8 cellular contexts compared by ENCODE assay signal in the genomic region with DNA sequence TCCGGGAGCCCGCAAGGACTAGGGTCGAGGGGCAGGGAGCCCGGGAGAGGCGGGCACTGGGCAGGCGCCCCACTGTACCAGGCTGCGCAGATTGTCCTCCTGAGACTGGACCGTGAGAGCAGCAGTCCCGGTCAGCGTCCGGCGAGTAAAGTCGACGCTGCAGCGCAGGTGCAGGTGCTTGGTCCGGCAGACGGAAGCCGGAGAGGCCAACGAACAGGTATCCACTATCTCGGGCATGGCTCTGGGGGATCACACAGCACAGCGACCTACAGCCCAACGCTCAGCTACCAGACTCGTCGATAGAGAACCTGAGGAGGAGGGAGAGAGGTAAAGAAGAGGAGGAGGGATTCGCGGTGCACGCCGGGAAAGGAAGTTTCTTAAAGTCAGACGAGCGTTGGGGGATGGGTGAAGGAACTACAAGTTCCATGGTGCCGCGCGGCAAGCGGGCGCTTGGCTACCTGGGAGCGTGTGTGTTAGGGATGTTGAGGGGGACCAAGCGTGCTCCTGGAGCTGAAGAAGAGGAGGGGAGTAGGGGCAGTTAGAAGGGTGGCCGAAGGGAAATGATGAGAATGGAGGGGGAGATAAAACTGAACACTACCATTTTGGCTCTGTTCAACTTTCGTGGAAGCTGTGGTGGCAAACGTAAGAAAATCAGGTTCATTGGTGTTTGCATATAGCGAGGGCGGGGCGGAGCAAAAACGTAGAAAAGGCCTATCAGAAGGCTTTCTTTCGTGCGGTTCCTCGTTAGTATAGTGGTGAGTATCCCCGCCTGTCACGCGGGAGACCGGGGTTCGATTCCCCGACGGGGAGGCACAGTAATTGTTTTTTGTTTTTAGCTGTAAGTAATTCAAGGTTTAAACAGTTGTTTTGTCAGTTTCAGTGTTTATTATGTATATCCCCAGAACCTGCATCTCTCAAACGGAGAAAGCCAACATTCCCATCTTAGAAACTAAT. TPM values are rescaled to one million over a fixed set of nuclear protein-coding genes. Genes with fewer than 3 reads are reported as not detected.
DNase-seq lines count a peak whose midpoint lies in the region; ATAC-seq and TF ChIP-seq lines count a peak whose summit lies in the region.

A gene (minus strand): TSS at position 305 of the 954 bp plus-strand sequence. CDS start 68 bp downstream, at position 237.

- H3K4me1 ChIP-seq in CD4-positive, alpha-beta memory T cell (ENCODE audit: insufficient read depth, low read length), result peaks cover 23% of the 10 kb centered on the region
- H3K4me1 ChIP-seq in ectodermal cell (ENCODE audit: control insufficient read depth, insufficient read depth, low read length), result peaks cover 12% of the 10 kb centered on the region

- peak; percentile 97 to 98 (median 97) for DNase-seq in CD4-positive, alpha-beta memory T cell
- DNase-seq in HK-2 (ENCODE audit: unreplicated experiment) (peak; percentile 96), NCI-H82 treated with DMSO at 0.1 percent for 48 hours (lab: John Stamatoyannopoulos, UW; ENCODE audit: unreplicated experiment) (peak; percentile 99), lower leg skin (ENCODE audit: low spot score in 2 of 2) (peak; percentile 97 to 99)
- DNase-seq in activated CD4-positive, alpha-beta memory T cell treated with anti-CD3 and anti-CD28 coated beads for 36 hours, result peak; percentile 97
- DNase-seq in stimulated activated CD4-positive, alpha-beta T cell treated with anti-CD3 and anti-CD28 coated beads, Interleukin-4, amount 100 ng/mL, for 48 hours (ENCODE audit: low read depth in 2 of 2), result peak; percentile 89 to 94

- peak within 1 kb of the TSS; percentile 95 to 98 for H3K4me3 ChIP-seq in CD4-positive, alpha-beta memory T cell (ENCODE audit: low read length in 2 of 2)
- H3K4me3 ChIP-seq in ectodermal cell (ENCODE audit: insufficient read depth, low read depth, low read length) (peak within 1 kb of the TSS; percentile 98), lower leg skin (ENCODE audit: low read depth, poor library complexity, severe bottlenecking) (peak within 1 kb of the TSS; percentile 77)

- H3K4me3 Mint-ChIP-seq in CD4-positive, alpha-beta memory T cell, result no peak within 1 kb of the TSS
- no peak within 1 kb of the TSS for H3K4me3 Mint-ChIP-seq in activated CD4-positive, alpha-beta memory T cell treated with anti-CD3 and anti-CD28 coated beads for 36 hours

- H3K9me3 ChIP-seq in CD4-positive, alpha-beta memory T cell (ENCODE audit: control insufficient read depth in 1 of 2, low read length in 2 of 2), result no peaks in the 10 kb centered on the region
- H3K9me3 ChIP-seq in ectodermal cell (ENCODE audit: control insufficient read depth, low read length), result no peaks in the 10 kb centered on the region

- POLR2A ChIA-PET in CD4-positive, alpha-beta memory T cell (lab: Charles Lee; ENCODE audit: partially characterized antibody), result interaction anchor here (0.7 to 2.3 kb wide), 14 partner anchors 21 to 818 kb away, joined by 3 to 21 read pairs (median 4); a partner anchor contains a TSS
- POLR2A ChIA-PET in activated CD4-positive, alpha-beta memory T cell treated with anti-CD3 and anti-CD28 coated beads for 36 hours (lab: Charles Lee), result interaction anchor here (0.7 to 1.4 kb wide), 9 partner anchors 10 to 562 kb away, joined by 3 to 7 read pairs (median 3); a partner anchor contains a TSS

- H3K9me3 Mint-ChIP-seq in CD4-positive, alpha-beta memory T cell, result no peaks in the 10 kb centered on the region
- H3K9me3 Mint-ChIP-seq in activated CD4-positive, alpha-beta memory T cell treated with anti-CD3 and anti-CD28 coated beads for 36 hours, result no peaks in the 10 kb centered on the region

- H3K36me3 ChIP-seq in CD4-positive, alpha-beta memory T cell (ENCODE audit: insufficient read depth, low read length), result no peaks in the 10 kb centered on the region
- H3K36me3 ChIP-seq in ectodermal cell (ENCODE audit: control insufficient read depth, insufficient read depth, low read length), result no peaks in the 10 kb centered on the region

- 0% methylated on average over 54 to 55 of the region's 55 CpGs for WGBS in ectodermal cell, 2 experiments
- 0% methylated on average over 55 of the region's 55 CpGs for WGBS in lower leg skin, 2 donors

- no peak for TF ChIP-seq POLR2A in lower leg skin (IDR thresholded peaks at IDR 0.05)

- H3K36me3 Mint-ChIP-seq in CD4-positive, alpha-beta memory T cell, result no peaks in the 10 kb centered on the region
- no peaks in the 10 kb centered on the region for H3K36me3 Mint-ChIP-seq in activated CD4-positive, alpha-beta memory T cell treated with anti-CD3 and anti-CD28 coated beads for 36 hours

- H3K4me1 Mint-ChIP-seq in CD4-positive, alpha-beta memory T cell, result peaks cover 4 to 14% (median 8%) of the 10 kb centered on the region in 4 donors
- H3K4me1 Mint-ChIP-seq in activated CD4-positive, alpha-beta memory T cell treated with anti-CD3 and anti-CD28 coated beads for 36 hours (ENCODE audit: low read depth), result peaks cover 13% of the 10 kb centered on the region

- peak; percentile 92 for ATAC-seq in GM19455 (IDR thresholded peaks at IDR 0.05; ENCODE audit: unreplicated experiment)

- no peaks in the 10 kb centered on the region for H3K27me3 Mint-ChIP-seq in CD4-positive, alpha-beta memory T cell
- no peaks in the 10 kb centered on the region for H3K27me3 Mint-ChIP-seq in activated CD4-positive, alpha-beta memory T cell treated with anti-CD3 and anti-CD28 coated beads for 36 hours

- H3K27me3 ChIP-seq in CD4-positive, alpha-beta memory T cell (ENCODE audit: insufficient read depth, low read length), result no peaks in the 10 kb centered on the region
- H3K27me3 ChIP-seq in ectodermal cell (ENCODE audit: control insufficient read depth, insufficient read depth, low read length, poor library complexity, severe bottlenecking), result no peaks in the 10 kb centered on the region

- intact Hi-C loops in CD4-positive, alpha-beta memory T cell (cut with micrococcal nuclease), result loop anchor here (1.0 to 5.0 kb wide), 11 partner anchors 12 to 1033 kb away; a partner anchor contains a TSS
- intact Hi-C loops in activated CD4-positive, alpha-beta memory T cell treated with anti-CD3 and anti-CD28 coated beads for 36 hours (cut with micrococcal nuclease), result loop anchor here (1.0 to 5.0 kb wide), 8 partner anchors 12 to 1033 kb away; a partner anchor contains a TSS
- intact Hi-C loops in lower leg skin (cut with DNase I; ENCODE audit: low total_unique reads), result no loop called here

- CTCF ChIA-PET in CD4-positive, alpha-beta memory T cell (lab: Charles Lee; ENCODE audit: partially characterized antibody), result interaction anchor here (1.0 to 1.4 kb wide), 4 partner anchors 37 to 481 kb away, joined by 3 to 5 read pairs (median 4); a partner anchor contains a TSS
- CTCF ChIA-PET in activated CD4-positive, alpha-beta memory T cell treated with anti-CD3 and anti-CD28 coated beads for 36 hours (lab: Charles Lee), result interaction anchor here (0.8 to 2.0 kb wide), 7 partner anchors 37 to 481 kb away, joined by 3 to 9 read pairs (median 3); no protein-coding TSS in a partner anchor

- no peak for TF ChIP-seq CTCF in lower leg skin (IDR thresholded peaks at IDR 0.05)

- H3K27ac ChIP-seq in CD4-positive, alpha-beta memory T cell (ENCODE audit: low read depth, low read length), result peak within 1 kb of the TSS; percentile 76
- peak within 1 kb of the TSS; percentile 83 for H3K27ac ChIP-seq in ectodermal cell (ENCODE audit: insufficient read depth, low read depth, low read length, poor library complexity, severe bottlenecking)

- no peak within 1 kb of the TSS for H3K27ac Mint-ChIP-seq in CD4-positive, alpha-beta memory T cell
- H3K27ac Mint-ChIP-seq in activated CD4-positive, alpha-beta memory T cell treated with anti-CD3 and anti-CD28 coated beads for 36 hours, result no peak within 1 kb of the TSS

RNA-seq across cellular contexts. Expression of the gene that starts here (rescaled TPM):
- total RNA-seq in CD4-positive, alpha-beta memory T cell, result 10 to 100 TPM; 57.7 to 58.2 TPM
- polyA plus RNA-seq in CD4-positive, alpha-beta memory T cell, result 10 to 100 TPM; 59.3 to 77.6 TPM
- 100 to 1,000 TPM; 106 to 110 TPM for total RNA-seq in activated CD4-positive, alpha-beta memory T cell treated with anti-CD3 and anti-CD28 coated beads for 36 hours
- 215 TPM for polyA plus RNA-seq in ectodermal cell (2013, experiment 1 of 4)
- 233 TPM for polyA plus RNA-seq in ectodermal cell (2013, experiment 2 of 4)
- 169 TPM for polyA plus RNA-seq in ectodermal cell (2013, experiment 3 of 4)
- polyA plus RNA-seq in ectodermal cell (2013, experiment 4 of 4), result 188 TPM
- total RNA-seq in lower leg skin, result 10 to 100 TPM; 66.0 to 84.7 (median 75.5) TPM

Comparison
In these comparisons a context has a peak if more than half of its experiments do, and no peak if none do; other contexts are left out.
1. Peak in every context shown above with its lines: DNase-seq, ATAC-seq, H3K4me3 ChIP-seq and H3K27ac ChIP-seq.